In genomic region chr15:73065114-73065513, GRCh38 we compare ENCODE assay signal across 9 cellular contexts.
"Had no signal": no experiment of that assay in that cellular context is flagged by ENCODE, and none has a peak within 500 bp of the region (broad histone marks: within the 10 kb centered on the region; RNA-seq: fewer than 3 reads in every experiment).

No MANE protein-coding gene starts in this region.

- H3K36me3 Mint-ChIP-seq: IgD-negative memory B cell had no signal

- FAIRE-seq: H1, H54, HepG2 had no signal

- H3K4me3 ChIP-seq: GM23338 had no signal

- H3K4me3 Mint-ChIP-seq: GM23338, H9, HFFc6, IgD-negative memory B cell had no signal

- H3K9me3 Mint-ChIP-seq: GM23338, H9, HFFc6, IgD-negative memory B cell had no signal

- ATAC-seq: GM23338, HepG2 had no signal

- H3K27ac ChIP-seq: HL-60 had no signal

- DNase-seq: H9, HCEC 1CT, HFFc6 had no signal

- H3K27ac Mint-ChIP-seq: GM23338, H9, HFFc6, IgD-negative memory B cell had no signal
